In the genomic region with DNA sequence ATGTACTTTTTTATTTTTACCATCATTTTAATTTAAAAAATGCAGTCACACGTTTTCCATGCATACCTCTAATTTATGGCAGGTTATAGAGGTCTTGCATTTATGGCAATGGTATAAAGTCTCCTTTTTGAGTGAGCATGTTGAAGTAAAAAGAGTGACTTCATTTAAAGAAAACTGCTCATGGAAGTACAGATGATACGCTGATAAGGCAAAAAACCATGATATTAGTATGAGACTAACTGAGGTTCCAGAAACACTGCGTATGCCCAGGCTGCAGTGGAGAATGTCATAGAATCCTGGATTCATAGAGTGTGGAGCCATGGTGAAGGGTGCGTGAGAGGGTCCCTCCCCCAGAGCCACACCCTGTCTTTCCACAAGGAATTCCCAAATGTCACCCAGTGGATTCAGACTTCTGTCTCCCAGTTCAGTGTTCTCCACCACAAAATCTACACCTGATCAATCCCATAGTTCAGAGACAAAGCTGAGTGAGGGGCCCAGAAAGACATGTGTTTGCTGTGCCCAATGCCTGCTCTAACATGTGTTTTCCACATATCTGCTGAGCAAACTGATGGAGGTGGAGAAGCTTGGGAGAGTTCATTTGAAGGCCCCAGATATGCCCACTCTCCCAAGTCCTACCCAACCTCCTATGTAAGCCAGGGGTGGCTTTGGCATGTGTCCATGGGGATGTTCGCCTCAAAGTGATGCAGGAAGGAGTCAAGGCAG, we compare ENCODE assay signal across 24 cellular contexts.
"Had no signal": no experiment of that assay in that cellular context is flagged by ENCODE, and none has a peak within 500 bp of the region (broad histone marks: within the 10 kb centered on the region; RNA-seq: fewer than 3 reads in every experiment).

No MANE protein-coding gene starts in this region.

- H3K9me3 Mint-ChIP-seq: T-cell had no signal

- H3K4me2 ChIP-seq: SK-N-SH had no signal

- ATAC-seq: Panc1, PC-3, T-cell had no signal

- DNase-seq: Karpas-422, KG1, MG63, NCI-H1092, NCI-H1105 treated with DMSO at 0.1 percent for 48 hours, NCI-H1417 treated with DMSO at 0.1 percent for 48 hours, NCI-H146, NCI-H1694 treated with DMSO at 0.1 percent for 48 hours, NCI-H1930, NCI-H2081, NCI-H2107, NCI-H2227 treated with DMSO at 0.1 percent for 48 hours, NCI-H446, NCI-H510A, NCI-H524 treated with DMSO at 0.1 percent for 48 hours, NCI-H69, NCI-H774, PC-3, SHP77, SK-N-SH, SW 1271, T-cell had no signal

- H3K9me3 ChIP-seq: SK-N-SH had no signal

- H3K27ac ChIP-seq: RWPE1 had no signal

- H3K4me3 Mint-ChIP-seq: T-cell had no signal

- H3K9ac ChIP-seq: SK-N-SH had no signal

- H3K27ac Mint-ChIP-seq: T-cell had no signal

- H3K36me3 ChIP-seq: MG63 had no signal

- H3K36me3 Mint-ChIP-seq: T-cell had no signal

- H3K4me3 ChIP-seq: MG63 had no signal

- H3K4me1 Mint-ChIP-seq: T-cell had no signal
